In the genomic region with DNA sequence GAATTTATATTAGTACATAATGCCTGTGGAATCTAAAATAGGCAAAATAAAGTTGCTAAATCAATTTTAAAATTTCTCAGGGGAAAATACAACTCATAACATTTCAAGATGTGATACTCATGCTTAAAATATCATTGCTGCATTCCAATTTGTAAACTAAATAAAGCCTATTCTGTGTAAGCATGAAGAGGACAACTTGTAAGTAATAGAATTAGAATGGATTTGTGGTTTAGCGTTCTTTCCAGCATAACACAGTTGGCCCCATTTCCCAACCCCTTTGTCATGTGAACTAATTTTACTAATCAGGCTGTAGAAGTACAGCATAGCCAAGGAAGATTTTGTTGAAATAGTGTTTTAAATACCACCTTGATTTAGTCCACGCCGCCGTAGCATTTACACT, we compare ENCODE assay signal across 1 cellular context.
TF ChIP-seq lines count a peak whose summit lies in the region.

No MANE protein-coding gene starts in this region.

TF ChIP-seq in GM23338, 12 proteins besides CTCF, POLR2A, EP300 and RAD21 (continued from another document):
- TF ChIP-seq, protein P1, sequence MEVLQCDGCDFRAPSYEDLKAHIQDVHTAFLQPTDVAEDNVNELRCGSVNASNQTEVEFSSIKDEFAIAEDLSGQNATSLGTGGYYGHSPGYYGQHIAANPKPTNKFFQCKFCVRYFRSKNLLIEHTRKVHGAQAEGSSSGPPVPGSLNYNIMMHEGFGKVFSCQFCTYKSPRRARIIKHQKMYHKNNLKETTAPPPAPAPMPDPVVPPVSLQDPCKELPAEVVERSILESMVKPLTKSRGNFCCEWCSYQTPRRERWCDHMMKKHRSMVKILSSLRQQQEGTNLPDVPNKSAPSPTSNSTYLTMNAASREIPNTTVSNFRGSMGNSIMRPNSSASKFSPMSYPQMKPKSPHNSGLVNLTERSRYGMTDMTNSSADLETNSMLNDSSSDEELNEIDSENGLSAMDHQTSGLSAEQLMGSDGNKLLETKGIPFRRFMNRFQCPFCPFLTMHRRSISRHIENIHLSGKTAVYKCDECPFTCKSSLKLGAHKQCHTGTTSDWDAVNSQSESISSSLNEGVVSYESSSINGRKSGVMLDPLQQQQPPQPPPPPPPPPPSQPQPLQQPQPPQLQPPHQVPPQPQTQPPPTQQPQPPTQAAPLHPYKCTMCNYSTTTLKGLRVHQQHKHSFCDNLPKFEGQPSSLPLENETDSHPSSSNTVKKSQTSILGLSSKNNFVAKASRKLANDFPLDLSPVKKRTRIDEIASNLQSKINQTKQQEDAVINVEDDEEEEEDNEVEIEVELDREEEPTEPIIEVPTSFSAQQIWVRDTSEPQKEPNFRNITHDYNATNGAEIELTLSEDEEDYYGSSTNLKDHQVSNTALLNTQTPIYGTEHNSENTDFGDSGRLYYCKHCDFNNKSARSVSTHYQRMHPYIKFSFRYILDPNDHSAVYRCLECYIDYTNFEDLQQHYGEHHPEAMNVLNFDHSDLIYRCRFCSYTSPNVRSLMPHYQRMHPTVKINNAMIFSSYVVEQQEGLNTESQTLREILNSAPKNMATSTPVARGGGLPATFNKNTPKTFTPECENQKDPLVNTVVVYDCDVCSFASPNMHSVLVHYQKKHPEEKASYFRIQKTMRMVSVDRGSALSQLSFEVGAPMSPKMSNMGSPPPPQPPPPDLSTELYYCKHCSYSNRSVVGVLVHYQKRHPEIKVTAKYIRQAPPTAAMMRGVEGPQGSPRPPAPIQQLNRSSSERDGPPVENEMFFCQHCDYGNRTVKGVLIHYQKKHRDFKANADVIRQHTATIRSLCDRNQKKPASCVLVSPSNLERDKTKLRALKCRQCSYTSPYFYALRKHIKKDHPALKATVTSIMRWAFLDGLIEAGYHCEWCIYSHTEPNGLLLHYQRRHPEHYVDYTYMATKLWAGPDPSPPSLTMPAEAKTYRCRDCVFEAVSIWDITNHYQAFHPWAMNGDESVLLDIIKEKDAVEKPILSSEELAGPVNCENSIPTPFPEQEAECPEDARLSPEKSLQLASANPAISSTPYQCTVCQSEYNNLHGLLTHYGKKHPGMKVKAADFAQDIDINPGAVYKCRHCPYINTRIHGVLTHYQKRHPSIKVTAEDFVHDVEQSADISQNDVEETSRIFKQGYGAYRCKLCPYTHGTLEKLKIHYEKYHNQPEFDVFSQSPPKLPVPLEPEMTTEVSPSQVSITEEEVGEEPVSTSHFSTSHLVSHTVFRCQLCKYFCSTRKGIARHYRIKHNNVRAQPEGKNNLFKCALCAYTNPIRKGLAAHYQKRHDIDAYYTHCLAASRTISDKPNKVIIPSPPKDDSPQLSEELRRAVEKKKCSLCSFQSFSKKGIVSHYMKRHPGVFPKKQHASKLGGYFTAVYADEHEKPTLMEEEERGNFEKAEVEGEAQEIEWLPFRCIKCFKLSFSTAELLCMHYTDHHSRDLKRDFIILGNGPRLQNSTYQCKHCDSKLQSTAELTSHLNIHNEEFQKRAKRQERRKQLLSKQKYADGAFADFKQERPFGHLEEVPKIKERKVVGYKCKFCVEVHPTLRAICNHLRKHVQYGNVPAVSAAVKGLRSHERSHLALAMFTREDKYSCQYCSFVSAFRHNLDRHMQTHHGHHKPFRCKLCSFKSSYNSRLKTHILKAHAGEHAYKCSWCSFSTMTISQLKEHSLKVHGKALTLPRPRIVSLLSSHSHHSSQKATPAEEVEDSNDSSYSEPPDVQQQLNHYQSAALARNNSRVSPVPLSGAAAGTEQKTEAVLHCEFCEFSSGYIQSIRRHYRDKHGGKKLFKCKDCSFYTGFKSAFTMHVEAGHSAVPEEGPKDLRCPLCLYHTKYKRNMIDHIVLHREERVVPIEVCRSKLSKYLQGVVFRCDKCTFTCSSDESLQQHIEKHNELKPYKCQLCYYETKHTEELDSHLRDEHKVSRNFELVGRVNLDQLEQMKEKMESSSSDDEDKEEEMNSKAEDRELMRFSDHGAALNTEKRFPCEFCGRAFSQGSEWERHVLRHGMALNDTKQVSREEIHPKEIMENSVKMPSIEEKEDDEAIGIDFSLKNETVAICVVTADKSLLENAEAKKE (CRISPR knock-in tag; IDR thresholded peaks at IDR 0.05), result no peak
- TF ChIP-seq, protein P2, sequence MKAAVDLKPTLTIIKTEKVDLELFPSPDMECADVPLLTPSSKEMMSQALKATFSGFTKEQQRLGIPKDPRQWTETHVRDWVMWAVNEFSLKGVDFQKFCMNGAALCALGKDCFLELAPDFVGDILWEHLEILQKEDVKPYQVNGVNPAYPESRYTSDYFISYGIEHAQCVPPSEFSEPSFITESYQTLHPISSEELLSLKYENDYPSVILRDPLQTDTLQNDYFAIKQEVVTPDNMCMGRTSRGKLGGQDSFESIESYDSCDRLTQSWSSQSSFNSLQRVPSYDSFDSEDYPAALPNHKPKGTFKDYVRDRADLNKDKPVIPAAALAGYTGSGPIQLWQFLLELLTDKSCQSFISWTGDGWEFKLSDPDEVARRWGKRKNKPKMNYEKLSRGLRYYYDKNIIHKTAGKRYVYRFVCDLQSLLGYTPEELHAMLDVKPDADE (IDR thresholded peaks at IDR 0.05), result no peak
- no peak for TF ChIP-seq POLR2AphosphoS5 (IDR thresholded peaks at IDR 0.05; ENCODE audit: low read depth)
- no peak for TF ChIP-seq ZNF331 (CRISPR knock-in tag; IDR thresholded peaks at IDR 0.05; ENCODE audit: low read depth)
- TF ChIP-seq EZH2phosphoT487 (IDR thresholded peaks at IDR 0.05; ENCODE audit: unreplicated experiment), result no peak
